ENCODE assay signal across 1 cellular context in genomic region chr10:62870866-62871265, GRCh38.
TF ChIP-seq lines count a peak whose summit lies in the region.

No MANE protein-coding gene starts in this region.

TF ChIP-seq in K562, 482 proteins besides CTCF, POLR2A, EP300 and RAD21:
- TF ChIP-seq STAT5B (CRISPR knock-in tag; IDR thresholded peaks at IDR 0.05) (no peak), TRIM28 (IDR thresholded peaks at IDR 0.05) (no peak), TFE3 (CRISPR knock-in tag; IDR thresholded peaks at IDR 0.05) (peak; percentile 26; the same call in 1 of the 2 replicates), TCF7 (IDR thresholded peaks at IDR 0.05; ENCODE audit: borderline replicate concordance) (no peak), POLR2G (IDR thresholded peaks at IDR 0.05; ENCODE audit: low read depth, low read length) (no peak), RHOXF2B (CRISPR knock-in tag; conservative IDR thresholded peaks at IDR 0.05) (no peak)
- TF ChIP-seq, protein P1, sequence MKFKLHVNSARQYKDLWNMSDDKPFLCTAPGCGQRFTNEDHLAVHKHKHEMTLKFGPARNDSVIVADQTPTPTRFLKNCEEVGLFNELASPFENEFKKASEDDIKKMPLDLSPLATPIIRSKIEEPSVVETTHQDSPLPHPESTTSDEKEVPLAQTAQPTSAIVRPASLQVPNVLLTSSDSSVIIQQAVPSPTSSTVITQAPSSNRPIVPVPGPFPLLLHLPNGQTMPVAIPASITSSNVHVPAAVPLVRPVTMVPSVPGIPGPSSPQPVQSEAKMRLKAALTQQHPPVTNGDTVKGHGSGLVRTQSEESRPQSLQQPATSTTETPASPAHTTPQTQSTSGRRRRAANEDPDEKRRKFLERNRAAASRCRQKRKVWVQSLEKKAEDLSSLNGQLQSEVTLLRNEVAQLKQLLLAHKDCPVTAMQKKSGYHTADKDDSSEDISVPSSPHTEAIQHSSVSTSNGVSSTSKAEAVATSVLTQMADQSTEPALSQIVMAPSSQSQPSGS (CRISPR knock-in tag; IDR thresholded peaks at IDR 0.05) = no peak
